ENCODE assay signal across 7 cellular contexts in genomic region chr6:28872157-28872817, GRCh38. TPM values are rescaled to one million over a fixed set of nuclear protein-coding genes. Genes with fewer than 3 reads are reported as not detected.
DNase-seq lines count a peak whose midpoint lies in the region; ATAC-seq, FAIRE-seq and TF ChIP-seq lines count a peak whose summit lies in the region.
"Not testable (repeated sequence)": the region's sequence is repeated elsewhere in the genome, so short reads cannot be mapped to it uniquely, and the experiment has no call there.

No MANE protein-coding gene starts in this region.

- H3K36me3 ChIP-seq in HUES6 (ENCODE audit: control insufficient read depth, insufficient read depth, low read length); OCI-LY7 (ENCODE audit: insufficient read depth, low read length); K562 (ENCODE audit: control insufficient read depth, insufficient read depth, low read length); neural progenitor cell: not testable (repeated sequence)

- 81% methylated on average over 18 of the region's 28 CpGs for WGBS in K562 (ENCODE audit: insufficient coverage, low coverage, missing lambda C conversion rate)

- ATAC-seq in K562, result not testable (repeated sequence)

- DNase-seq in Caki2 (ENCODE audit: low read depth) (peak; percentile 44), NCI-H526 (lab: John Stamatoyannopoulos, UW) (peak; percentile 86 to 87)
- DNase-seq in OCI-LY7 (ENCODE audit: low spot score); K562 (ENCODE audit: extremely low read depth in 1 of 4, low spot score in 3 of 4); immature natural killer cell; neural progenitor cell (ENCODE audit: low spot score): not testable (repeated sequence)

- not testable (repeated sequence) for TF ChIP-seq CTCF in OCI-LY7 (conservative IDR thresholded peaks at IDR 0.05; ENCODE audit: low read length); K562 (IDR thresholded peaks at IDR 0.05 in 2 of 3, conservative IDR thresholded peaks at IDR 0.05 in 1 of 3; ENCODE audit: insufficient read depth in 2 of 3, low read depth in 1 of 3, low read length in 3 of 3); neural progenitor cell (IDR thresholded peaks at IDR 0.05)

- H3K4me3 ChIP-seq in HUES6 (ENCODE audit: low read depth, low read length); OCI-LY7 (ENCODE audit: low read depth, low read length, poor library complexity, severe bottlenecking); K562; neural progenitor cell: not testable (repeated sequence)

- peaks cover 6 to 22% of the 10 kb centered on the region in 2 donors for H3K4me1 Mint-ChIP-seq in immature natural killer cell
- H3K4me1 Mint-ChIP-seq in neural progenitor cell, result not testable (repeated sequence)

- intact Hi-C loops in OCI-LY7 (cut with micrococcal nuclease; ENCODE audit: unreplicated experiment), result loop anchor here (10.0 kb wide), 2 partner anchors 1037 to 1737 kb away; a partner anchor contains a TSS
- intact Hi-C loops in K562 (cut with micrococcal nuclease), result not testable (repeated sequence)

- H3F3A ChIP-seq in neural progenitor cell (ENCODE audit: low read depth), result not testable (repeated sequence)

- H3K9me1 ChIP-seq in K562 (ENCODE audit: control insufficient read depth, insufficient read depth, low read length), result not testable (repeated sequence)

- not testable (repeated sequence) for H3K79me2 ChIP-seq in OCI-LY7 (ENCODE audit: insufficient read depth, low read depth, low read length); K562 (ENCODE audit: control insufficient read depth, insufficient read depth, low read length); neural progenitor cell (ENCODE audit: low read depth)

- not testable (repeated sequence) for H3K36me3 Mint-ChIP-seq in immature natural killer cell, neural progenitor cell

- in situ Hi-C loops in Caki2 (cut with HindIII; ENCODE audit: low pct_unique_long_range_greater_than_20kb, low sequenced_read_pairs); K562 (cut with MboI): not testable (repeated sequence)

- H3K9ac ChIP-seq in HUES6 (ENCODE audit: low read length); K562 (ENCODE audit: insufficient read depth in 1 of 2, low read depth in 2 of 2, low read length in 2 of 2); neural progenitor cell: not testable (repeated sequence)

- H3K27ac ChIP-seq in HUES6 (ENCODE audit: low read depth, low read length) (peak overlapping the region; percentile 53; the same call in 1 of the 2 replicates), OCI-LY7 (ENCODE audit: low read depth, low read length, poor library complexity, severe bottlenecking) (peak overlapping the region; percentile 16)
- not testable (repeated sequence) for H3K27ac ChIP-seq in K562 (ENCODE audit: extremely low read depth, low read depth, low read length); neural progenitor cell

- not testable (repeated sequence) for H2AFZ ChIP-seq in OCI-LY7 (ENCODE audit: low read length); K562 (ENCODE audit: low read depth, low read length); neural progenitor cell (replicated peaks)

- not testable (repeated sequence) for TF ChIP-seq RAD21 in K562 (CRISPR knock-in tag; conservative IDR thresholded peaks at IDR 0.05 in 1 of 2, IDR thresholded peaks at IDR 0.05 in 1 of 2)

- not testable (repeated sequence) for H3K4me2 ChIP-seq in OCI-LY7 (ENCODE audit: low read length); K562 (ENCODE audit: insufficient read depth, low read length); neural progenitor cell

- H3K9me3 Mint-ChIP-seq in immature natural killer cell, neural progenitor cell: not testable (repeated sequence)

- H3K27me3 Mint-ChIP-seq in immature natural killer cell (ENCODE audit: low read depth in 3 of 3); neural progenitor cell (ENCODE audit: insufficient read depth, low read depth): not testable (repeated sequence)

- POLR2A ChIA-PET in OCI-LY7 (lab: Charles Lee), result not testable (repeated sequence)
- POLR2A ChIA-PET in K562 (lab: Yijun Ruan, JAX), result interaction anchor here (1.3 kb wide), 1 partner anchor 19 kb away, joined by 3 read pairs; no protein-coding TSS in a partner anchor

- H4K20me1 ChIP-seq in OCI-LY7 (ENCODE audit: insufficient read depth, low read length); K562 (replicated peaks; ENCODE audit: control insufficient read depth, insufficient read depth, low read length); neural progenitor cell (ENCODE audit: low read depth): not testable (repeated sequence)

- not testable (repeated sequence) for TF ChIP-seq POLR2A in K562 (conservative IDR thresholded peaks at IDR 0.05)

- BruUV-seq in OCI-LY7 (replicated peaks; lab: Mats Ljungman, UMichigan); K562 (replicated peaks; lab: Mats Ljungman, UMichigan): not testable (repeated sequence)

- H3K27me3 ChIP-seq in HUES6 (ENCODE audit: control insufficient read depth, insufficient read depth, low read length); K562 (ENCODE audit: control insufficient read depth in 2 of 2, insufficient read depth in 2 of 2, low read length in 2 of 2); neural progenitor cell: not testable (repeated sequence)

- peaks cover 12% of the 10 kb centered on the region for H3K9me3 ChIP-seq in HUES6 (ENCODE audit: control insufficient read depth, insufficient read depth, low read depth, low read length)
- not testable (repeated sequence) for H3K9me3 ChIP-seq in OCI-LY7 (ENCODE audit: low read length); K562 (replicated peaks; ENCODE audit: control insufficient read depth, insufficient read depth, low read depth, low read length); neural progenitor cell (ENCODE audit: low read depth)

- H3K4me1 ChIP-seq in HUES6 (ENCODE audit: control insufficient read depth, insufficient read depth, low read length), result peaks cover 12% of the 10 kb centered on the region
- peaks cover 74% of the 10 kb centered on the region for H3K4me1 ChIP-seq in OCI-LY7 (ENCODE audit: insufficient read depth, low read length, poor library complexity, severe bottlenecking)
- peaks cover 9 to 14% of the 10 kb centered on the region in 2 experiments; a peak in 3 of 5 replicates for H3K4me1 ChIP-seq in K562 (replicated peaks in 1 of 2; ENCODE audit: control insufficient read depth in 2 of 2, insufficient read depth in 2 of 2, low read length in 2 of 2)
- H3K4me1 ChIP-seq in neural progenitor cell, result not testable (repeated sequence)

- peak overlapping the region in 3 of 5 donors; percentile 35 to 83 (median 42) for H3K4me3 Mint-ChIP-seq in immature natural killer cell
- not testable (repeated sequence) for H3K4me3 Mint-ChIP-seq in neural progenitor cell

- not testable (repeated sequence) for TF ChIP-seq EP300 in K562 (IDR thresholded peaks at IDR 0.05; ENCODE audit: low read length)

- CTCF ChIA-PET in OCI-LY7 (lab: Charles Lee; ENCODE audit: unreplicated experiment), result not testable (repeated sequence)
- CTCF ChIA-PET in K562 (lab: Yijun Ruan, JAX; ENCODE audit: low intra/inter-chr PET ratio), result interaction anchor here (0.7 kb wide), 1 partner anchor 48 kb away, joined by 3 read pairs; no protein-coding TSS in a partner anchor

- not testable (repeated sequence) for FAIRE-seq in K562 (lab: Jason Lieb, UNC)

- not testable (repeated sequence) for H3K9me2 ChIP-seq in OCI-LY7 (ENCODE audit: insufficient read depth, low read length)

- H3K27ac Mint-ChIP-seq in immature natural killer cell (peak overlapping the region in 3 of 6 donors; percentile 21 to 87 (median 72)), neural progenitor cell (peak overlapping the region; percentile 29)

TF ChIP-seq in K562, 482 proteins besides CTCF, POLR2A, EP300 and RAD21:
- peak; percentile 28 for TF ChIP-seq NFYB (IDR thresholded peaks at IDR 0.05; ENCODE audit: extremely low read depth, insufficient read length)
TF ChIP-seq in K562: peak in this region for 1; not testable (repeated sequence) for 481.

RNA-seq across cellular contexts. Expression of gene TRIM27, which starts 51.5 kb away (rescaled TPM):
- total RNA-seq in Caki2 (2014; rRNA removed; shearing (Covaris generic); ENCODE audit: low replicate concordance), result 144 and 159 TPM in 2 replicates
- total RNA-seq in OCI-LY7 (2014; rRNA removed; shearing (Covaris generic)), result 126 and 130 TPM in 2 replicates
- total RNA-seq in OCI-LY7 (2022) (112 and 116 TPM in 2 replicates), K562 (2014; rRNA removed) (145 and 157 TPM in 2 replicates), K562 (2014; rRNA removed; fragmentation: Illumina TruSeq; extraction: Trizol) (126 and 129 TPM in 2 replicates), K562 (2015; rRNA removed; fragmentation: Illumina TruSeq; extraction: Trizol) (141 and 156 TPM in 2 replicates), K562 (2021) (122 and 127 TPM in 2 replicates), neural progenitor cell (ENCODE audit: low replicate concordance) (69.0 and 94.5 TPM in 2 replicates)
- 367 and 380 TPM in 2 replicates for total RNA-seq in K562 (2011; cell fraction: chromatin; rRNA removed; ENCODE audit: low replicate concordance)
- 219 and 229 TPM in 2 replicates for total RNA-seq in K562 (2011; cell fraction: nucleolus; rRNA removed)
- total RNA-seq in K562 (2011; cell fraction: nucleoplasm; rRNA removed), result 317 and 452 TPM in 2 replicates
- polyA plus RNA-seq in K562 (2011; rRNA removed) (206 and 235 TPM in 2 replicates), K562 (2014; fragmentation: Illumina TruSeq; extraction: Trizol) (90.9 and 99.7 TPM in 2 replicates), K562 (2014; fragmentation: Nextera tagmentation; extraction: Ambion mirVana) (10 to 100 TPM; 37.7 to 49.6 TPM), K562 (2014; rRNA removed) (118 TPM in 2 replicates), immature natural killer cell (10 to 100 TPM; 30.2 to 51.1 (median 43.0) TPM)
- 186 and 195 TPM in 2 replicates for polyA plus RNA-seq in K562 (2011; cell fraction: cytosol; rRNA removed)
- 387 and 419 TPM in 2 replicates for polyA plus RNA-seq in K562 (2011; cell fraction: nucleus; rRNA removed)
- 101 and 114 TPM in 2 replicates for polyA plus RNA-seq in K562 (2012)
- 250 and 288 TPM in 2 replicates for polyA minus RNA-seq in K562 (2011; rRNA and poly(A)+ RNA removed)
- 93.5 and 114 TPM in 2 replicates for polyA minus RNA-seq in K562 (2011; cell fraction: cytosol; rRNA and poly(A)+ RNA removed)
- polyA minus RNA-seq in K562 (2011; cell fraction: nucleus; rRNA and poly(A)+ RNA removed), result 159 and 183 TPM in 2 replicates
